ENCODE assay signal across 25 cellular contexts in the genomic region with DNA sequence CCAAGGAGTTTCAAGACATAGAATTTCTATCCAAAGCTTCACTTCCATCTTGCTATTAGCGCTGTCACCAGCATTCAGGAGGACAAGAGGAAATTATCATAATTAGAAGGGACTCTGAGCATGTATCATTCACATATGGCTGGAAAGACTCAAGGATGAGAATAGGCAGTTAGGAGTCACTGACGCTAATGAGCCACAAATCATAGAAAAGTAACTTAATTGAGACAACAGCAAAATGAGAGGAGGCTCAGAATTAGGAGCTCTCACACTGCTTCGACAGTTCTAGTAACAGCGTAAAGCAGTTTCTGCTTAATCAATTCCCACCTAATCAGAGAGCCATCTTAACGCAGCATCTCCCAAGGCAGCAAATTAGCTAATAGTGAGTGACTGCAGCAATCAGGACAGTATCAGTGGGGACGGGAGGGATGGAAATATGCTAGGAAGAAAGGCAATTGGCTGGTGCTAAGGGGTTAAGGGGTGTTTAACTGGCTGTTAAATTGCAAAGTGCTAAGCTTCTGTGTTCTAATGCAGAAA. TPM values are rescaled to one million over a fixed set of nuclear protein-coding genes. Genes with fewer than 3 reads are reported as not detected.
DNase-seq lines count a peak whose midpoint lies in the region; ATAC-seq, FAIRE-seq and TF ChIP-seq lines count a peak whose summit lies in the region.
"Had no signal": no experiment of that assay in that cellular context is flagged by ENCODE, and none has a peak within 500 bp of the region (broad histone marks: within the 10 kb centered on the region; RNA-seq: fewer than 3 reads in every experiment).

No MANE protein-coding gene starts in this region.

- H3K4me1 ChIP-seq in DOHH2 (ENCODE audit: control insufficient read depth, low read length) = peaks cover 76% of the 10 kb centered on the region
- H3K4me1 ChIP-seq in neutrophil (ENCODE audit: control insufficient read depth in 1 of 2, insufficient read depth in 1 of 2, low read depth in 1 of 2, low read length in 1 of 2) = peaks cover 58 to 73% of the 10 kb centered on the region in 2 experiments
- H3K4me1 ChIP-seq in HAP-1 = no peaks in the 10 kb centered on the region
- H3K4me1 ChIP-seq: A549 had no signal

- H3K4me3 Mint-ChIP-seq in activated CD4-positive, alpha-beta T cell treated with anti-CD3 and anti-CD28 coated beads, Interleukin-2, amount 10 ng/mL, durations not matched to agents 24 days and 14 days = no peak overlapping the region
- no peak overlapping the region for H3K4me3 Mint-ChIP-seq in activated naive CD8-positive, alpha-beta T cell treated with anti-CD3 and anti-CD28 coated beads, Interleukin-2, amount 10 ng/mL, durations not matched to agents 7 days and 5 days
- H3K4me3 Mint-ChIP-seq: GM23338 had no signal

- no peaks in the 10 kb centered on the region for H3K9me3 Mint-ChIP-seq in activated CD4-positive, alpha-beta T cell treated with anti-CD3 and anti-CD28 coated beads, Interleukin-2, amount 10 ng/mL, durations not matched to agents 24 days and 14 days
- no peaks in the 10 kb centered on the region for H3K9me3 Mint-ChIP-seq in activated naive CD8-positive, alpha-beta T cell treated with anti-CD3 and anti-CD28 coated beads, Interleukin-2, amount 10 ng/mL, durations not matched to agents 7 days and 5 days
- H3K9me3 Mint-ChIP-seq: GM23338 had no signal

- ATAC-seq in activated naive CD8-positive, alpha-beta T cell treated with anti-CD3 and anti-CD28 coated beads, Interleukin-2, amount 10 ng/mL, durations not matched to agents 7 days and 5 days (ENCODE audit: low read depth) = no peak
- no peak for ATAC-seq in GM21447 (IDR thresholded peaks at IDR 0.05; ENCODE audit: unreplicated experiment)
- ATAC-seq: A549, GM23338, lower lobe of right lung, Right ventricle myocardium inferior had no signal

- peaks cover 41% of the 10 kb centered on the region for H3K36me3 Mint-ChIP-seq in activated CD4-positive, alpha-beta T cell treated with anti-CD3 and anti-CD28 coated beads, Interleukin-2, amount 10 ng/mL, durations not matched to agents 24 days and 14 days (ENCODE audit: low read depth)
- peaks cover 42% of the 10 kb centered on the region for H3K36me3 Mint-ChIP-seq in activated naive CD8-positive, alpha-beta T cell treated with anti-CD3 and anti-CD28 coated beads, Interleukin-2, amount 10 ng/mL, durations not matched to agents 7 days and 5 days

- H3K36me3 ChIP-seq in DOHH2 (ENCODE audit: control insufficient read depth, low read length) (peaks cover 36% of the 10 kb centered on the region), neutrophil (no peaks in the 10 kb centered on the region), HAP-1 (replicated peaks) (no peaks in the 10 kb centered on the region)
- H3K36me3 ChIP-seq: BE2C, lower lobe of right lung had no signal

- peaks cover 2% of the 10 kb centered on the region; the same call in 1 of the 2 replicates for H3F3A ChIP-seq in DOHH2 (ENCODE audit: control insufficient read depth, insufficient read depth)

- H3K9me3 ChIP-seq in DOHH2 (ENCODE audit: control insufficient read depth, insufficient read depth, low read length) (no peaks in the 10 kb centered on the region), neutrophil (no peaks in the 10 kb centered on the region), HAP-1 (no peaks in the 10 kb centered on the region)
- H3K9me3 ChIP-seq: A549, BE2C, lower lobe of right lung, spleen had no signal

- H4K20me1 ChIP-seq in DOHH2 (ENCODE audit: control insufficient read depth, insufficient read depth, low read depth, low read length) = 0 out of 2 replicates have a peak, but pooled peaks cover 13% of the 10 kb centered on the region

- no peaks in the 10 kb centered on the region for H3K27me3 Mint-ChIP-seq in activated CD4-positive, alpha-beta T cell treated with anti-CD3 and anti-CD28 coated beads, Interleukin-2, amount 10 ng/mL, durations not matched to agents 24 days and 14 days
- H3K27me3 Mint-ChIP-seq in activated naive CD8-positive, alpha-beta T cell treated with anti-CD3 and anti-CD28 coated beads, Interleukin-2, amount 10 ng/mL, durations not matched to agents 7 days and 5 days = no peaks in the 10 kb centered on the region

- H3K27me3 ChIP-seq in DOHH2 (ENCODE audit: control insufficient read depth, low read length) (no peaks in the 10 kb centered on the region), neutrophil (no peaks in the 10 kb centered on the region), HAP-1 (ENCODE audit: low read depth) (no peaks in the 10 kb centered on the region)
- H3K27me3 ChIP-seq: BE2C, spleen had no signal

- H3K4me3 ChIP-seq in DOHH2 (ENCODE audit: low read length) = no peak overlapping the region
- H3K4me3 ChIP-seq in neutrophil (ENCODE audit: low read depth in 1 of 2, low read length in 1 of 2) = no peak overlapping the region
- no peak overlapping the region for H3K4me3 ChIP-seq in HAP-1
- H3K4me3 ChIP-seq: A549, coronary artery, GM23338, lower lobe of right lung, spleen had no signal

- in situ Hi-C loops in HAP-1 (cut with MboI; ENCODE audit: low sequenced_read_pairs) = no loop called here

- H3K27ac ChIP-seq in DOHH2 (ENCODE audit: low read depth, low read length) (no peak overlapping the region), neutrophil (peak overlapping the region; percentile 36)
- H3K27ac ChIP-seq: A549, coronary artery, lower lobe of right lung had no signal

- POLR2A ChIA-PET in activated naive CD8-positive, alpha-beta T cell treated with anti-CD3 and anti-CD28 coated beads, Interleukin-2, amount 10 ng/mL, durations not matched to agents 7 days and 5 days (lab: Charles Lee) = interaction anchor here (1.0 to 1.1 kb wide), 3 partner anchors 13 to 72 kb away, joined by 3 to 4 read pairs (median 3); no protein-coding TSS in a partner anchor

- no peaks in the 10 kb centered on the region for H3K9me2 ChIP-seq in DOHH2 (replicated peaks; ENCODE audit: control insufficient read depth, low read length)

- no peak for FAIRE-seq in D721Med (lab: Jason Lieb, UNC)
- FAIRE-seq: A549, bronchial epithelial cell, endometrium, kidney had no signal

- H3K4me2 ChIP-seq in DOHH2 (ENCODE audit: low read length) = peak overlapping the region; percentile 18; the same call in 1 of the 2 replicates
- H3K4me2 ChIP-seq: A549, GM23338 had no signal

- H3K79me2 ChIP-seq in DOHH2 (ENCODE audit: control insufficient read depth, low read length) = peaks cover 97% of the 10 kb centered on the region

- TF ChIP-seq CTCF in DOHH2 (IDR thresholded peaks at IDR 0.05; ENCODE audit: low read depth, low read length, poor library complexity, severe bottlenecking) = no peak
- no peak for TF ChIP-seq CTCF in neutrophil (IDR thresholded peaks at IDR 0.05)
- no peak for TF ChIP-seq CTCF in D721Med (IDR thresholded peaks at IDR 0.05; ENCODE audit: insufficient read depth, missing control alignments)

- DNase-seq in activated CD4-positive, alpha-beta T cell treated with anti-CD3 and anti-CD28 coated beads, Interleukin-2, amount 10 ng/mL, durations not matched to agents 24 days and 14 days = no peak
- no peak for DNase-seq in activated CD4-positive, alpha-beta T cell treated with anti-CD3 and anti-CD28 coated beads for 48 hours
- no peak for DNase-seq in activated naive CD8-positive, alpha-beta T cell treated with anti-CD3 and anti-CD28 coated beads, Interleukin-2, amount 10 ng/mL, durations not matched to agents 7 days and 5 days
- DNase-seq in D721Med (ENCODE audit: insufficient read length, low spot score) (no peak), HAP-1 (ENCODE audit: low spot score in 2 of 2) (no peak)
- DNase-seq: BE2C; Calu3; EL; kidney; lower lobe of right lung; NCI-H1092; NCI-H2029 treated with DMSO at 0.1 percent for 48 hours; NCI-H345; spleen; stimulated activated CD4-positive, alpha-beta T cell treated with anti-CD3 and anti-CD28 coated beads, Interleukin-4, amount 100 ng/mL, for 1 hour; trophoblast cell had no signal

- H3K27ac Mint-ChIP-seq in activated CD4-positive, alpha-beta T cell treated with anti-CD3 and anti-CD28 coated beads, Interleukin-2, amount 10 ng/mL, durations not matched to agents 24 days and 14 days = peak overlapping the region; percentile 46
- peak overlapping the region; percentile 3 for H3K27ac Mint-ChIP-seq in activated naive CD8-positive, alpha-beta T cell treated with anti-CD3 and anti-CD28 coated beads, Interleukin-2, amount 10 ng/mL, durations not matched to agents 7 days and 5 days
- H3K27ac Mint-ChIP-seq: GM23338 had no signal

- peaks cover 66% of the 10 kb centered on the region for H3K4me1 Mint-ChIP-seq in activated CD4-positive, alpha-beta T cell treated with anti-CD3 and anti-CD28 coated beads, Interleukin-2, amount 10 ng/mL, durations not matched to agents 24 days and 14 days
- H3K4me1 Mint-ChIP-seq in activated naive CD8-positive, alpha-beta T cell treated with anti-CD3 and anti-CD28 coated beads, Interleukin-2, amount 10 ng/mL, durations not matched to agents 7 days and 5 days = peaks cover 68% of the 10 kb centered on the region

- intact Hi-C loops in activated CD4-positive, alpha-beta T cell treated with anti-CD3 and anti-CD28 coated beads, Interleukin-2, amount 10 ng/mL, durations not matched to agents 24 days and 14 days (cut with micrococcal nuclease) = no loop called here

RNA-seq across cellular contexts. Expression of a gene that starts 32.8 kb away (rescaled TPM):
- total RNA-seq in activated CD4-positive, alpha-beta T cell treated with anti-CD3 and anti-CD28 coated beads, Interleukin-2, amount 10 ng/mL, durations not matched to agents 24 days and 14 days = 130 and 147 TPM in 2 replicates
- total RNA-seq in activated naive CD8-positive, alpha-beta T cell treated with anti-CD3 and anti-CD28 coated beads, Interleukin-2, amount 10 ng/mL, durations not matched to agents 7 days and 5 days = 100 to 1,000 TPM; 240 to 243 TPM
